1 cellular context compared by ENCODE assay signal in the genomic region with DNA sequence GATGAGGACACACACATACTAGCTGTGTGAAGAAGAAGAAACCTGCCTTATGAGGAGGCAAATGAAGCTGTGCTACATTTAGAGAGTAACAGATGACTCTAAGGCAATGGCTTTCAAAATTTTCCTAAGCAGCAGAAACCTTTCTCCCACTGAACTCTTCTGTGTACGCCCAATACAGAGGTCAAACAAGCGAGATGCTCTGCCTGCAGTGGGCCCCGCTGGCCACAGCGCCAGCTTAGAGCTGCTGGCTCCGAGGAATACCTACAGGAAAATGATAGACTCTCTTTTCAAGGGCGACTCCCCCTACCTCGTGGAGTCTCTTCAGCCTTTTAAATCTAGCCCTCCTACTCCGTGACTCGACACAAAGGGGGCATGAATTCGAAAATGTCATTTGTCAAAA.
TF ChIP-seq lines count a peak whose summit lies in the region.

No MANE protein-coding gene starts in this region.

TF ChIP-seq in HepG2, 621 proteins besides CTCF, POLR2A, EP300 and RAD21 (continued from another document and continues in another):
- TF ChIP-seq, protein P1, sequence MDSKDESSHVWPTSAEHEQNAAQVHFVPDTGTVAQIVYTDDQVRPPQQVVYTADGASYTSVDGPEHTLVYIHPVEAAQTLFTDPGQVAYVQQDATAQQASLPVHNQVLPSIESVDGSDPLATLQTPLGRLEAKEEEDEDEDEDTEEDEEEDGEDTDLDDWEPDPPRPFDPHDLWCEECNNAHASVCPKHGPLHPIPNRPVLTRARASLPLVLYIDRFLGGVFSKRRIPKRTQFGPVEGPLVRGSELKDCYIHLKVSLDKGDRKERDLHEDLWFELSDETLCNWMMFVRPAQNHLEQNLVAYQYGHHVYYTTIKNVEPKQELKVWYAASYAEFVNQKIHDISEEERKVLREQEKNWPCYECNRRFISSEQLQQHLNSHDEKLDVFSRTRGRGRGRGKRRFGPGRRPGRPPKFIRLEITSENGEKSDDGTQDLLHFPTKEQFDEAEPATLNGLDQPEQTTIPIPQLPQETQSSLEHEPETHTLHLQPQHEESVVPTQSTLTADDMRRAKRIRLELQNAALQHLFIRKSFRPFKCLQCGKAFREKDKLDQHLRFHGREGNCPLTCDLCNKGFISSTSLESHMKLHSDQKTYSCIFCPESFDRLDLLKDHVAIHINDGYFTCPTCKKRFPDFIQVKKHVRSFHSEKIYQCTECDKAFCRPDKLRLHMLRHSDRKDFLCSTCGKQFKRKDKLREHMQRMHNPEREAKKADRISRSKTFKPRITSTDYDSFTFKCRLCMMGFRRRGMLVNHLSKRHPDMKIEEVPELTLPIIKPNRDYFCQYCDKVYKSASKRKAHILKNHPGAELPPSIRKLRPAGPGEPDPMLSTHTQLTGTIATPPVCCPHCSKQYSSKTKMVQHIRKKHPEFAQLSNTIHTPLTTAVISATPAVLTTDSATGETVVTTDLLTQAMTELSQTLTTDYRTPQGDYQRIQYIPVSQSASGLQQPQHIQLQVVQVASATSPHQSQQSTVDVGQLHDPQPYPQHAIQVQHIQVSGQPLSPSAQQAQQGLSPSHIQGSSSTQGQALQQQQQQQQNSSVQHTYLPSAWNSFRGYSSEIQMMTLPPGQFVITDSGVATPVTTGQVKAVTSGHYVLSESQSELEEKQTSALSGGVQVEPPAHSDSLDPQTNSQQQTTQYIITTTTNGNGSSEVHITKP (CRISPR knock-in tag; IDR thresholded peaks at IDR 0.05; ENCODE audit: low read depth): no peak
- TF ChIP-seq, protein P2, sequence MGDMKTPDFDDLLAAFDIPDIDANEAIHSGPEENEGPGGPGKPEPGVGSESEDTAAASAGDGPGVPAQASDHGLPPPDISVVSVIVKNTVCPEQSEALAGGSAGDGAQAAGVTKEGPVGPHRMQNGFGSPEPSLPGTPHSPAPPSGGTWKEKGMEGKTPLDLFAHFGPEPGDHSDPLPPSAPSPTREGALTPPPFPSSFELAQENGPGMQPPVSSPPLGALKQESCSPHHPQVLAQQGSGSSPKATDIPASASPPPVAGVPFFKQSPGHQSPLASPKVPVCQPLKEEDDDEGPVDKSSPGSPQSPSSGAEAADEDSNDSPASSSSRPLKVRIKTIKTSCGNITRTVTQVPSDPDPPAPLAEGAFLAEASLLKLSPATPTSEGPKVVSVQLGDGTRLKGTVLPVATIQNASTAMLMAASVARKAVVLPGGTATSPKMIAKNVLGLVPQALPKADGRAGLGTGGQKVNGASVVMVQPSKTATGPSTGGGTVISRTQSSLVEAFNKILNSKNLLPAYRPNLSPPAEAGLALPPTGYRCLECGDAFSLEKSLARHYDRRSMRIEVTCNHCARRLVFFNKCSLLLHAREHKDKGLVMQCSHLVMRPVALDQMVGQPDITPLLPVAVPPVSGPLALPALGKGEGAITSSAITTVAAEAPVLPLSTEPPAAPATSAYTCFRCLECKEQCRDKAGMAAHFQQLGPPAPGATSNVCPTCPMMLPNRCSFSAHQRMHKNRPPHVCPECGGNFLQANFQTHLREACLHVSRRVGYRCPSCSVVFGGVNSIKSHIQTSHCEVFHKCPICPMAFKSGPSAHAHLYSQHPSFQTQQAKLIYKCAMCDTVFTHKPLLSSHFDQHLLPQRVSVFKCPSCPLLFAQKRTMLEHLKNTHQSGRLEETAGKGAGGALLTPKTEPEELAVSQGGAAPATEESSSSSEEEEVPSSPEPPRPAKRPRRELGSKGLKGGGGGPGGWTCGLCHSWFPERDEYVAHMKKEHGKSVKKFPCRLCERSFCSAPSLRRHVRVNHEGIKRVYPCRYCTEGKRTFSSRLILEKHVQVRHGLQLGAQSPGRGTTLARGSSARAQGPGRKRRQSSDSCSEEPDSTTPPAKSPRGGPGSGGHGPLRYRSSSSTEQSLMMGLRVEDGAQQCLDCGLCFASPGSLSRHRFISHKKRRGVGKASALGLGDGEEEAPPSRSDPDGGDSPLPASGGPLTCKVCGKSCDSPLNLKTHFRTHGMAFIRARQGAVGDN (CRISPR knock-in tag; IDR thresholded peaks at IDR 0.05): peak; percentile 34; the same call in 1 of the 2 replicates
- TF ChIP-seq, protein P3, sequence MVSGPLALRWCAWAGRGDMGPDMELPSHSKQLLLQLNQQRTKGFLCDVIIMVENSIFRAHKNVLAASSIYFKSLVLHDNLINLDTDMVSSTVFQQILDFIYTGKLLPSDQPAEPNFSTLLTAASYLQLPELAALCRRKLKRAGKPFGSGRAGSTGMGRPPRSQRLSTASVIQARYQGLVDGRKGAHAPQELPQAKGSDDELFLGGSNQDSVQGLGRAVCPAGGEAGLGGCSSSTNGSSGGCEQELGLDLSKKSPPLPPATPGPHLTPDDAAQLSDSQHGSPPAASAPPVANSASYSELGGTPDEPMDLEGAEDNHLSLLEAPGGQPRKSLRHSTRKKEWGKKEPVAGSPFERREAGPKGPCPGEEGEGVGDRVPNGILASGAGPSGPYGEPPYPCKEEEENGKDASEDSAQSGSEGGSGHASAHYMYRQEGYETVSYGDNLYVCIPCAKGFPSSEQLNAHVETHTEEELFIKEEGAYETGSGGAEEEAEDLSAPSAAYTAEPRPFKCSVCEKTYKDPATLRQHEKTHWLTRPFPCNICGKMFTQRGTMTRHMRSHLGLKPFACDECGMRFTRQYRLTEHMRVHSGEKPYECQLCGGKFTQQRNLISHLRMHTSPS (CRISPR knock-in tag; IDR thresholded peaks at IDR 0.05; ENCODE audit: low read depth): no peak
- TF ChIP-seq ISX (CRISPR knock-in tag; conservative IDR thresholded peaks at IDR 0.05) (no peak), U2AF1 (optimal IDR thresholded peaks at IDR 0.05; ENCODE audit: low read depth, low read length) (no peak), ZNF331 (CRISPR knock-in tag; IDR thresholded peaks at IDR 0.05) (0 out of 2 replicates have a peak, but pooled peaks have one; percentile 34), ZNF253 (CRISPR knock-in tag; IDR thresholded peaks at IDR 0.05; ENCODE audit: borderline replicate concordance) (no peak), ARNT2 (CRISPR knock-in tag; IDR thresholded peaks at IDR 0.05; ENCODE audit: low read depth) (no peak), SAFB2 (CRISPR knock-in tag; IDR thresholded peaks at IDR 0.05; ENCODE audit: borderline replicate concordance, low read depth) (no peak), ZNF703 (CRISPR knock-in tag; IDR thresholded peaks at IDR 0.05; ENCODE audit: borderline replicate concordance) (no peak), ZNF773 (CRISPR knock-in tag; IDR thresholded peaks at IDR 0.05; ENCODE audit: borderline replicate concordance) (no peak), MED13 (CRISPR knock-in tag; IDR thresholded peaks at IDR 0.05) (no peak), FOXM1 (CRISPR knock-in tag; IDR thresholded peaks at IDR 0.05) (no peak), SMAD1 (CRISPR knock-in tag; IDR thresholded peaks at IDR 0.05; ENCODE audit: borderline replicate concordance, low read depth) (no peak), SALL2 (CRISPR knock-in tag; IDR thresholded peaks at IDR 0.05) (no peak), NONO (IDR thresholded peaks at IDR 0.05) (no peak), NONO (CRISPR knock-in tag; conservative IDR thresholded peaks at IDR 0.05) (no peak), SOX13 (IDR thresholded peaks at IDR 0.05) (no peak), SOX13 (CRISPR knock-in tag; conservative IDR thresholded peaks at IDR 0.05 in 1 of 2, IDR thresholded peaks at IDR 0.05 in 1 of 2) (no peak), ZBTB7A (CRISPR knock-in tag; IDR thresholded peaks at IDR 0.05) (no peak)
- TF ChIP-seq, protein P4, sequence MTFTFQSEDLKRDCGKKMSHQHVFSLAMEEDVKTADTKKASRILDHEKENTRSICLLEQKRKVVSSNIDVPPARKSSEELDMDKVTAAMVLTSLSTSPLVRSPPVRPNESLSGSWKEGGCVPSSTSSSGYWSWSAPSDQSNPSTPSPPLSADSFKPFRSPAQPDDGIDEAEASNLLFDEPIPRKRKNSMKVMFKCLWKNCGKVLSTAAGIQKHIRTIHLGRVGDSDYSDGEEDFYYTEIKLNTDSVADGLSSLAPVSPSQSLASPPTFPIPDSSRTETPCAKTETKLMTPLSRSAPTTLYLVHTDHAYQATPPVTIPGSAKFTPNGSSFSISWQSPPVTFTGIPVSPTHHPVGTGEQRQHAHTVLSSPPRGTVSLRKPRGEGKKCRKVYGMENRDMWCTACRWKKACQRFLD (CRISPR knock-in tag; IDR thresholded peaks at IDR 0.05; ENCODE audit: borderline replicate concordance): no peak
- TF ChIP-seq, protein P5, sequence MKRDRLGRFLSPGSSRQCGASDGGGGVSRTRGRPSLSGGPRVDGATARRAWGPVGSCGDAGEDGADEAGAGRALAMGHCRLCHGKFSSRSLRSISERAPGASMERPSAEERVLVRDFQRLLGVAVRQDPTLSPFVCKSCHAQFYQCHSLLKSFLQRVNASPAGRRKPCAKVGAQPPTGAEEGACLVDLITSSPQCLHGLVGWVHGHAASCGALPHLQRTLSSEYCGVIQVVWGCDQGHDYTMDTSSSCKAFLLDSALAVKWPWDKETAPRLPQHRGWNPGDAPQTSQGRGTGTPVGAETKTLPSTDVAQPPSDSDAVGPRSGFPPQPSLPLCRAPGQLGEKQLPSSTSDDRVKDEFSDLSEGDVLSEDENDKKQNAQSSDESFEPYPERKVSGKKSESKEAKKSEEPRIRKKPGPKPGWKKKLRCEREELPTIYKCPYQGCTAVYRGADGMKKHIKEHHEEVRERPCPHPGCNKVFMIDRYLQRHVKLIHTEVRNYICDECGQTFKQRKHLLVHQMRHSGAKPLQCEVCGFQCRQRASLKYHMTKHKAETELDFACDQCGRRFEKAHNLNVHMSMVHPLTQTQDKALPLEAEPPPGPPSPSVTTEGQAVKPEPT (CRISPR knock-in tag; IDR thresholded peaks at IDR 0.05; ENCODE audit: low read depth): no peak
- TF ChIP-seq, protein P6, sequence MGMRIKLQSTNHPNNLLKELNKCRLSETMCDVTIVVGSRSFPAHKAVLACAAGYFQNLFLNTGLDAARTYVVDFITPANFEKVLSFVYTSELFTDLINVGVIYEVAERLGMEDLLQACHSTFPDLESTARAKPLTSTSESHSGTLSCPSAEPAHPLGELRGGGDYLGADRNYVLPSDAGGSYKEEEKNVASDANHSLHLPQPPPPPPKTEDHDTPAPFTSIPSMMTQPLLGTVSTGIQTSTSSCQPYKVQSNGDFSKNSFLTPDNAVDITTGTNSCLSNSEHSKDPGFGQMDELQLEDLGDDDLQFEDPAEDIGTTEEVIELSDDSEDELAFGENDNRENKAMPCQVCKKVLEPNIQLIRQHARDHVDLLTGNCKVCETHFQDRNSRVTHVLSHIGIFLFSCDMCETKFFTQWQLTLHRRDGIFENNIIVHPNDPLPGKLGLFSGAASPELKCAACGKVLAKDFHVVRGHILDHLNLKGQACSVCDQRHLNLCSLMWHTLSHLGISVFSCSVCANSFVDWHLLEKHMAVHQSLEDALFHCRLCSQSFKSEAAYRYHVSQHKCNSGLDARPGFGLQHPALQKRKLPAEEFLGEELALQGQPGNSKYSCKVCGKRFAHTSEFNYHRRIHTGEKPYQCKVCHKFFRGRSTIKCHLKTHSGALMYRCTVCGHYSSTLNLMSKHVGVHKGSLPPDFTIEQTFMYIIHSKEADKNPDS (CRISPR knock-in tag; IDR thresholded peaks at IDR 0.05): no peak
- TF ChIP-seq, protein P7, sequence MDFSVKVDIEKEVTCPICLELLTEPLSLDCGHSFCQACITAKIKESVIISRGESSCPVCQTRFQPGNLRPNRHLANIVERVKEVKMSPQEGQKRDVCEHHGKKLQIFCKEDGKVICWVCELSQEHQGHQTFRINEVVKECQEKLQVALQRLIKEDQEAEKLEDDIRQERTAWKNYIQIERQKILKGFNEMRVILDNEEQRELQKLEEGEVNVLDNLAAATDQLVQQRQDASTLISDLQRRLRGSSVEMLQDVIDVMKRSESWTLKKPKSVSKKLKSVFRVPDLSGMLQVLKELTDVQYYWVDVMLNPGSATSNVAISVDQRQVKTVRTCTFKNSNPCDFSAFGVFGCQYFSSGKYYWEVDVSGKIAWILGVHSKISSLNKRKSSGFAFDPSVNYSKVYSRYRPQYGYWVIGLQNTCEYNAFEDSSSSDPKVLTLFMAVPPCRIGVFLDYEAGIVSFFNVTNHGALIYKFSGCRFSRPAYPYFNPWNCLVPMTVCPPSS (IDR thresholded peaks at IDR 0.05): no peak
- TF ChIP-seq, protein P8, sequence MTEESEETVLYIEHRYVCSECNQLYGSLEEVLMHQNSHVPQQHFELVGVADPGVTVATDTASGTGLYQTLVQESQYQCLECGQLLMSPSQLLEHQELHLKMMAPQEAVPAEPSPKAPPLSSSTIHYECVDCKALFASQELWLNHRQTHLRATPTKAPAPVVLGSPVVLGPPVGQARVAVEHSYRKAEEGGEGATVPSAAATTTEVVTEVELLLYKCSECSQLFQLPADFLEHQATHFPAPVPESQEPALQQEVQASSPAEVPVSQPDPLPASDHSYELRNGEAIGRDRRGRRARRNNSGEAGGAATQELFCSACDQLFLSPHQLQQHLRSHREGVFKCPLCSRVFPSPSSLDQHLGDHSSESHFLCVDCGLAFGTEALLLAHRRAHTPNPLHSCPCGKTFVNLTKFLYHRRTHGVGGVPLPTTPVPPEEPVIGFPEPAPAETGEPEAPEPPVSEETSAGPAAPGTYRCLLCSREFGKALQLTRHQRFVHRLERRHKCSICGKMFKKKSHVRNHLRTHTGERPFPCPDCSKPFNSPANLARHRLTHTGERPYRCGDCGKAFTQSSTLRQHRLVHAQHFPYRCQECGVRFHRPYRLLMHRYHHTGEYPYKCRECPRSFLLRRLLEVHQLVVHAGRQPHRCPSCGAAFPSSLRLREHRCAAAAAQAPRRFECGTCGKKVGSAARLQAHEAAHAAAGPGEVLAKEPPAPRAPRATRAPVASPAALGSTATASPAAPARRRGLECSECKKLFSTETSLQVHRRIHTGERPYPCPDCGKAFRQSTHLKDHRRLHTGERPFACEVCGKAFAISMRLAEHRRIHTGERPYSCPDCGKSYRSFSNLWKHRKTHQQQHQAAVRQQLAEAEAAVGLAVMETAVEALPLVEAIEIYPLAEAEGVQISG (CRISPR knock-in tag; IDR thresholded peaks at IDR 0.05): peak; percentile 77
- TF ChIP-seq, protein P9, sequence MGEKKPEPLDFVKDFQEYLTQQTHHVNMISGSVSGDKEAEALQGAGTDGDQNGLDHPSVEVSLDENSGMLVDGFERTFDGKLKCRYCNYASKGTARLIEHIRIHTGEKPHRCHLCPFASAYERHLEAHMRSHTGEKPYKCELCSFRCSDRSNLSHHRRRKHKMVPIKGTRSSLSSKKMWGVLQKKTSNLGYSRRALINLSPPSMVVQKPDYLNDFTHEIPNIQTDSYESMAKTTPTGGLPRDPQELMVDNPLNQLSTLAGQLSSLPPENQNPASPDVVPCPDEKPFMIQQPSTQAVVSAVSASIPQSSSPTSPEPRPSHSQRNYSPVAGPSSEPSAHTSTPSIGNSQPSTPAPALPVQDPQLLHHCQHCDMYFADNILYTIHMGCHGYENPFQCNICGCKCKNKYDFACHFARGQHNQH (CRISPR knock-in tag; IDR thresholded peaks at IDR 0.05): no peak
- TF ChIP-seq, protein P10, sequence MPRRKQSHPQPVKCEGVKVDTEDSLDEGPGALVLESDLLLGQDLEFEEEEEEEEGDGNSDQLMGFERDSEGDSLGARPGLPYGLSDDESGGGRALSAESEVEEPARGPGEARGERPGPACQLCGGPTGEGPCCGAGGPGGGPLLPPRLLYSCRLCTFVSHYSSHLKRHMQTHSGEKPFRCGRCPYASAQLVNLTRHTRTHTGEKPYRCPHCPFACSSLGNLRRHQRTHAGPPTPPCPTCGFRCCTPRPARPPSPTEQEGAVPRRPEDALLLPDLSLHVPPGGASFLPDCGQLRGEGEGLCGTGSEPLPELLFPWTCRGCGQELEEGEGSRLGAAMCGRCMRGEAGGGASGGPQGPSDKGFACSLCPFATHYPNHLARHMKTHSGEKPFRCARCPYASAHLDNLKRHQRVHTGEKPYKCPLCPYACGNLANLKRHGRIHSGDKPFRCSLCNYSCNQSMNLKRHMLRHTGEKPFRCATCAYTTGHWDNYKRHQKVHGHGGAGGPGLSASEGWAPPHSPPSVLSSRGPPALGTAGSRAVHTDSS (CRISPR knock-in tag; conservative IDR thresholded peaks at IDR 0.05): no peak
- TF ChIP-seq, protein P11, sequence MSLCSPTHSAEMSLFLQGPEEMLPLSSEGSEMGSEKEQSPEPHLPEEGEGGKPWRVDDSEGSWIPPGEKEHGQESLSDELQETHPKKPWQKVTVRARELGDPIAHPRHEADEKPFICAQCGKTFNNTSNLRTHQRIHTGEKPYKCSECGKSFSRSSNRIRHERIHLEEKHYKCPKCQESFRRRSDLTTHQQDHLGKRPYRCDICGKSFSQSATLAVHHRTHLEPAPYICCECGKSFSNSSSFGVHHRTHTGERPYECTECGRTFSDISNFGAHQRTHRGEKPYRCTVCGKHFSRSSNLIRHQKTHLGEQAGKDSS (CRISPR knock-in tag; IDR thresholded peaks at IDR 0.05; ENCODE audit: borderline replicate concordance, low read depth): no peak
